Comparison of ENCODE assay signal across 30 cellular contexts in the genomic region with DNA sequence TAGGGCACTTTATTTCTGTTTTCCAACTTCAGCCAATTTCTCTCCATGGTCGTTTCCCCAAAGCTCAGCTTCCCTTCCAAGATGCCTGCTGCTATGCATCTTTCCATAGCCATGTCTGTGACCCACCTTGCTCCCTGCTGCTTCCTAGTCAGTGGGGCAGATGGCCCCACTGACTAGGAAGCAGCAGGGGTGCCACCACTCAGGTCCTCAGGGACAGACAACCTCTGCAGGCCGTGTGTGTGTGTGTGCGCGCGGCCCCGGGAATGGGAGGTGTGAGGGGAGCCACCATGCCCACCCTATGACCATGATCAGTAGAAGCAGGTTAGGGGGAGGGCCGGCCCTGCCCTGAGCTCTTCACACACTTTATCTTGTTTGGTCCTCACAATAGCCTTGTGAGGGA. TPM values are rescaled to one million over a fixed set of nuclear protein-coding genes. Genes with fewer than 3 reads are reported as not detected.
"Had no signal": no experiment of that assay in that cellular context is flagged by ENCODE, and none has a peak within 500 bp of the region (broad histone marks: within the 10 kb centered on the region; RNA-seq: fewer than 3 reads in every experiment).

No MANE protein-coding gene starts in this region.

- H3K27ac Mint-ChIP-seq: activated CD4-positive, alpha-beta memory T cell treated with anti-CD3 and anti-CD28 coated beads, Interleukin-2, amount 10 ng/mL, durations not matched to agents 7 days and 5 days; activated CD4-positive, alpha-beta T cell treated with anti-CD3 and anti-CD28 coated beads, Interleukin-2, amount 10 ng/mL, durations not matched to agents 7 days and 5 days; activated CD8-positive, alpha-beta memory T cell treated with anti-CD3 and anti-CD28 coated beads, Interleukin-2, amount 10 ng/mL, durations not matched to agents 7 days and 5 days; activated naive CD4-positive, alpha-beta T cell treated with anti-CD3 and anti-CD28 coated beads, Interleukin-2, amount 50 U/mL, for 24 hours; activated T-helper 2 cell treated with anti-CD3 and anti-CD28 coated beads, Interferon-gamma antibody, Interleukin-2, Interleukin-4, amounts not matched to agents 10 μg/mL and 5 μg/mL and 100 μg/mL, durations not matched to agents 14 hours and 24 hours and 36 hours; progenitor cell of endocrine pancreas; WTC11 had no signal

- DNase-seq: activated CD4-positive, alpha-beta memory T cell treated with anti-CD3 and anti-CD28 coated beads, Interleukin-2, amount 10 ng/mL, durations not matched to agents 7 days and 5 days; activated CD4-positive, alpha-beta T cell treated with anti-CD3 and anti-CD28 coated beads for 1 hour; activated CD4-positive, alpha-beta T cell treated with anti-CD3 and anti-CD28 coated beads, Interleukin-2, amount 10 ng/mL, durations not matched to agents 7 days and 5 days; activated CD8-positive, alpha-beta memory T cell treated with anti-CD3 and anti-CD28 coated beads, Interleukin-2, amount 10 ng/mL, durations not matched to agents 7 days and 5 days; activated T-cell treated with anti-CD3 and anti-CD28 coated beads, Interleukin-2, amount 50 U/mL, for 48 hours; adrenal gland; aorta; body of pancreas; dermis blood vessel endothelial cell; effector CD4-positive, alpha-beta T cell; foreskin keratinocyte; heart right ventricle; naive thymus-derived CD8-positive, alpha-beta T cell; ovary; sigmoid colon; stimulated activated naive CD4-positive, alpha-beta T cell; T-helper 2 cell had no signal

- H3K4me3 Mint-ChIP-seq: activated CD4-positive, alpha-beta memory T cell treated with anti-CD3 and anti-CD28 coated beads, Interleukin-2, amount 10 ng/mL, durations not matched to agents 7 days and 5 days; activated CD4-positive, alpha-beta T cell treated with anti-CD3 and anti-CD28 coated beads, Interleukin-2, amount 10 ng/mL, durations not matched to agents 7 days and 5 days; activated CD8-positive, alpha-beta memory T cell treated with anti-CD3 and anti-CD28 coated beads, Interleukin-2, amount 10 ng/mL, durations not matched to agents 7 days and 5 days; activated naive CD4-positive, alpha-beta T cell treated with anti-CD3 and anti-CD28 coated beads, Interleukin-2, amount 50 U/mL, for 24 hours; naive thymus-derived CD8-positive, alpha-beta T cell; WTC11 had no signal

- H3K27me3 ChIP-seq: adrenal gland, body of pancreas, foreskin keratinocyte, heart right ventricle, neutrophil, ovary, sigmoid colon, tibial nerve had no signal

- H3K4me3 ChIP-seq: adrenal gland, body of pancreas, esophagus muscularis mucosa, heart right ventricle, ovary, sigmoid colon, smooth muscle cell, suprapubic skin, tibial nerve had no signal

- H3K9me3 ChIP-seq: adrenal gland, body of pancreas, esophagus muscularis mucosa, heart right ventricle, neutrophil, ovary, sigmoid colon, suprapubic skin, tibial nerve had no signal

- H3K27ac ChIP-seq: body of pancreas, esophagus muscularis mucosa, foreskin keratinocyte, heart right ventricle, neutrophil, ovary, sigmoid colon, suprapubic skin, tibial nerve had no signal

- H3K36me3 ChIP-seq: adrenal gland, esophagus muscularis mucosa, heart right ventricle, neutrophil, ovary, sigmoid colon, suprapubic skin, tibial nerve had no signal

- H3K4me1 Mint-ChIP-seq: activated CD4-positive, alpha-beta memory T cell treated with anti-CD3 and anti-CD28 coated beads, Interleukin-2, amount 10 ng/mL, durations not matched to agents 7 days and 5 days; activated CD4-positive, alpha-beta T cell treated with anti-CD3 and anti-CD28 coated beads, Interleukin-2, amount 10 ng/mL, durations not matched to agents 7 days and 5 days; activated CD8-positive, alpha-beta memory T cell treated with anti-CD3 and anti-CD28 coated beads, Interleukin-2, amount 10 ng/mL, durations not matched to agents 7 days and 5 days had no signal

- H3K36me3 Mint-ChIP-seq: activated CD8-positive, alpha-beta memory T cell treated with anti-CD3 and anti-CD28 coated beads, Interleukin-2, amount 10 ng/mL, durations not matched to agents 7 days and 5 days; activated naive CD4-positive, alpha-beta T cell treated with anti-CD3 and anti-CD28 coated beads, Interleukin-2, amount 50 U/mL, for 24 hours; naive thymus-derived CD8-positive, alpha-beta T cell; WTC11 had no signal

- H3K9me3 Mint-ChIP-seq: activated CD4-positive, alpha-beta memory T cell treated with anti-CD3 and anti-CD28 coated beads, Interleukin-2, amount 10 ng/mL, durations not matched to agents 7 days and 5 days; activated CD4-positive, alpha-beta T cell treated with anti-CD3 and anti-CD28 coated beads, Interleukin-2, amount 10 ng/mL, durations not matched to agents 7 days and 5 days; activated naive CD4-positive, alpha-beta T cell treated with anti-CD3 and anti-CD28 coated beads, Interleukin-2, amount 50 U/mL, for 24 hours; activated T-helper 2 cell treated with anti-CD3 and anti-CD28 coated beads, Interferon-gamma antibody, Interleukin-2, Interleukin-4, amounts not matched to agents 10 μg/mL and 5 μg/mL and 100 μg/mL, durations not matched to agents 14 hours and 24 hours and 36 hours; naive thymus-derived CD8-positive, alpha-beta T cell; WTC11 had no signal

- H3K27me3 Mint-ChIP-seq: activated CD4-positive, alpha-beta T cell treated with anti-CD3 and anti-CD28 coated beads, Interleukin-2, amount 10 ng/mL, durations not matched to agents 7 days and 5 days; activated naive CD4-positive, alpha-beta T cell treated with anti-CD3 and anti-CD28 coated beads, Interleukin-2, amount 50 U/mL, for 24 hours had no signal

- ATAC-seq: activated CD8-positive, alpha-beta memory T cell treated with anti-CD3 and anti-CD28 coated beads, Interleukin-2, amount 10 ng/mL, durations not matched to agents 7 days and 5 days; body of pancreas; foreskin keratinocyte; heart right ventricle; naive thymus-derived CD8-positive, alpha-beta T cell; WTC11 had no signal

RNA-seq across cellular contexts. Expression of gene IP6K3, which starts 2.7 kb away (rescaled TPM):
- total RNA-seq: activated CD4-positive, alpha-beta memory T cell treated with anti-CD3 and anti-CD28 coated beads, Interleukin-2, amount 10 ng/mL, durations not matched to agents 7 days and 5 days; activated CD4-positive, alpha-beta T cell treated with anti-CD3 and anti-CD28 coated beads, Interleukin-2, amount 10 ng/mL, durations not matched to agents 7 days and 5 days; activated CD8-positive, alpha-beta memory T cell treated with anti-CD3 and anti-CD28 coated beads, Interleukin-2, amount 10 ng/mL, durations not matched to agents 7 days and 5 days; activated T-helper 2 cell treated with anti-CD3 and anti-CD28 coated beads, Interferon-gamma antibody, Interleukin-2, Interleukin-4, amounts not matched to agents 10 μg/mL and 5 μg/mL and 100 μg/mL, durations not matched to agents 14 hours and 24 hours and 36 hours; body of pancreas; foreskin keratinocyte; glomerular endothelial cell; naive thymus-derived CD8-positive, alpha-beta T cell had no signal

RNA-seq across cellular contexts. Expression of gene MLN, which starts 54.4 kb away (rescaled TPM):
- total RNA-seq: activated CD4-positive, alpha-beta memory T cell treated with anti-CD3 and anti-CD28 coated beads, Interleukin-2, amount 10 ng/mL, durations not matched to agents 7 days and 5 days; activated CD4-positive, alpha-beta T cell treated with anti-CD3 and anti-CD28 coated beads, Interleukin-2, amount 10 ng/mL, durations not matched to agents 7 days and 5 days; activated CD8-positive, alpha-beta memory T cell treated with anti-CD3 and anti-CD28 coated beads, Interleukin-2, amount 10 ng/mL, durations not matched to agents 7 days and 5 days; activated T-helper 2 cell treated with anti-CD3 and anti-CD28 coated beads, Interferon-gamma antibody, Interleukin-2, Interleukin-4, amounts not matched to agents 10 μg/mL and 5 μg/mL and 100 μg/mL, durations not matched to agents 14 hours and 24 hours and 36 hours; adrenal gland; aorta; body of pancreas; dermis blood vessel endothelial cell; esophagus muscularis mucosa; foreskin keratinocyte; glomerular endothelial cell; heart right ventricle; kidney epithelial cell; lower leg skin; naive thymus-derived CD8-positive, alpha-beta T cell; ovary; progenitor cell of endocrine pancreas; sigmoid colon; smooth muscle cell; suprapubic skin; tibial nerve; ureter; WTC11 had no signal
